Comparison of ENCODE assay signal across 8 cellular contexts in the genomic region with DNA sequence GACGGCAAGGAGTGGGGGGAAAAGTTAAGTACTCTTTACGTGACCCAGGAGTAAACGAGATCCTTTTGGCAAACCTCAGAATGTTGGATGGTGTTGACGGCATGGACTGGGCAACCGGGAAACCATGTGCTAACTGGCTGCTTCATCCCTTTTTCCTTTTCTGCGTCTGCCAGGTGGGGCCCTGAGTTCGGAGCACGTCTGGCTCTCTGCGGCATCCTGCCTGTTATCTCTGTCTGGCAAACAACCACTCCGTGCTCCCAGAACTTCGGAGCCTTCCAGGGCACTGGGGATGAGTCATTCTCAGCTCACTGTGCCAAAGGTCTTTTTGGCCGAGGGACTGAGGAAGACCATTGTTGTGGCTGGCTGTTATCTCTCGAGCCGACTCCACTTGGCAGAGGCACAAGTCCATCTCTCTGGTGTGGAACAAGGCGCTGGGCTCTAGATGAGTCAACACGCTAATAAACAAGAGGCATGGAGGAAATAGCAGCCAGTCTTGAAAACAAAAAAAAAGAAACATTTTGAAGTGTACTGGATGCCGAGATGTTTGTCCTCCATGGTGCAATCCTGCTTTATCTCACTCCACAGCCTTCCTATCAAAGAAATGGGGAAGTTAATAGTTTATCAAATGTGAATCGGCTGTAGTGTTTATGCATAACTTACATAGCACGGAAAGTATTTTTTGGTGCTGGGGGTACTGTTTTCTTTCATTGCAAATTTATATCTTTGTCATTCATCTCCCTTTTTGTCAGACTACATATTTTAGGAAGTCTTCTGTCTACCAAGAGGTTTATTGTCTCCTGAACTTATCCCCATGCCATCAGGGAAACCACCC.
DNase-seq lines count a peak whose midpoint lies in the region; ATAC-seq and TF ChIP-seq lines count a peak whose summit lies in the region.

No MANE protein-coding gene starts in this region.

- ATAC-seq in CD4-positive, alpha-beta T cell (ENCODE audit: poor library complexity): no peak
- no peak for ATAC-seq in GM18873 (IDR thresholded peaks at IDR 0.05; ENCODE audit: low FRiP score, unreplicated experiment)

- H3K4me3 Mint-ChIP-seq in CD4-positive, alpha-beta T cell: no peak overlapping the region
- no peak overlapping the region for H3K4me3 Mint-ChIP-seq in activated T-cell treated with anti-CD3 and anti-CD28 coated beads, Interleukin-2, amount 50 U/mL, for 24 hours

- peak overlapping the region; percentile 81 for H3K27ac ChIP-seq in angular gyrus (ENCODE audit: low read depth, low read length)
- no peak overlapping the region for H3K27ac ChIP-seq in CD4-positive, alpha-beta T cell (ENCODE audit: low read depth, low read length)

- no peak for TF ChIP-seq CTCF in CD4-positive, alpha-beta T cell (IDR thresholded peaks at IDR 0.05)

- H3K4me1 Mint-ChIP-seq in CD4-positive, alpha-beta T cell (ENCODE audit: low read depth): no peaks in the 10 kb centered on the region
- peaks cover 12% of the 10 kb centered on the region for H3K4me1 Mint-ChIP-seq in activated T-cell treated with anti-CD3 and anti-CD28 coated beads, Interleukin-2, amount 50 U/mL, for 24 hours (ENCODE audit: low read depth)

- H3K9me3 Mint-ChIP-seq in CD4-positive, alpha-beta T cell: no peaks in the 10 kb centered on the region
- peaks cover 5% of the 10 kb centered on the region for H3K9me3 Mint-ChIP-seq in activated T-cell treated with anti-CD3 and anti-CD28 coated beads, Interleukin-2, amount 50 U/mL, for 24 hours

- H3K27me3 Mint-ChIP-seq in CD4-positive, alpha-beta T cell: peaks cover 19% of the 10 kb centered on the region
- peaks cover 26% of the 10 kb centered on the region for H3K27me3 Mint-ChIP-seq in activated T-cell treated with anti-CD3 and anti-CD28 coated beads, Interleukin-2, amount 50 U/mL, for 24 hours

- H3K36me3 Mint-ChIP-seq in CD4-positive, alpha-beta T cell (ENCODE audit: low read depth): no peaks in the 10 kb centered on the region
- no peaks in the 10 kb centered on the region for H3K36me3 Mint-ChIP-seq in activated T-cell treated with anti-CD3 and anti-CD28 coated beads, Interleukin-2, amount 50 U/mL, for 24 hours (ENCODE audit: low read depth)

- no peak overlapping the region for H3K27ac Mint-ChIP-seq in CD4-positive, alpha-beta T cell
- H3K27ac Mint-ChIP-seq in activated T-cell treated with anti-CD3 and anti-CD28 coated beads, Interleukin-2, amount 50 U/mL, for 24 hours: no peak overlapping the region

- peak; percentile 59 for DNase-seq in DMS 273 (lab: John Stamatoyannopoulos, UW; ENCODE audit: unreplicated experiment)
- peak; percentile 60 for DNase-seq in HuH-7 (ENCODE audit: low spot score)
- peak; percentile 79 to 89 for DNase-seq in hippocampal formation (lab: John Stamatoyannopoulos, UW)
- DNase-seq in smooth muscle cell of the brain vasculature (ENCODE audit: low read depth, low spot score): peak; percentile 21
- no peak for DNase-seq in CD4-positive, alpha-beta T cell
- no peak for DNase-seq in activated T-cell treated with anti-CD3 and anti-CD28 coated beads, Interleukin-2, amount 50 U/mL, for 24 hours

- no peaks in the 10 kb centered on the region for H3K9me3 ChIP-seq in CD4-positive, alpha-beta T cell (ENCODE audit: control insufficient read depth, low read length)

- POLR2A ChIA-PET in CD4-positive, alpha-beta T cell (lab: Charles Lee): no interaction called here

- CTCF ChIA-PET in CD4-positive, alpha-beta T cell (lab: Charles Lee): no interaction called here

- intact Hi-C loops in CD4-positive, alpha-beta T cell (cut with DNase I, micrococcal nuclease): no loop called here

- peaks cover 7% of the 10 kb centered on the region for H3K27me3 ChIP-seq in CD4-positive, alpha-beta T cell (ENCODE audit: control insufficient read depth, insufficient read depth, low read length)

Comparison
In these comparisons a context has a peak if more than half of its experiments do, and no peak if none do; other contexts are left out.
1. DNase-seq: peak in DMS 273 (single experiment), HuH-7 (single experiment), hippocampal formation (2 of 2) and smooth muscle cell of the brain vasculature (single experiment); none in CD4-positive, alpha-beta T cell (0 of 10) and activated T-cell treated with anti-CD3 and anti-CD28 coated beads, Interleukin-2, amount 50 U/mL, for 24 hours (single experiment).